Comparison of ENCODE assay signal across 2 cellular contexts in the genomic region with DNA sequence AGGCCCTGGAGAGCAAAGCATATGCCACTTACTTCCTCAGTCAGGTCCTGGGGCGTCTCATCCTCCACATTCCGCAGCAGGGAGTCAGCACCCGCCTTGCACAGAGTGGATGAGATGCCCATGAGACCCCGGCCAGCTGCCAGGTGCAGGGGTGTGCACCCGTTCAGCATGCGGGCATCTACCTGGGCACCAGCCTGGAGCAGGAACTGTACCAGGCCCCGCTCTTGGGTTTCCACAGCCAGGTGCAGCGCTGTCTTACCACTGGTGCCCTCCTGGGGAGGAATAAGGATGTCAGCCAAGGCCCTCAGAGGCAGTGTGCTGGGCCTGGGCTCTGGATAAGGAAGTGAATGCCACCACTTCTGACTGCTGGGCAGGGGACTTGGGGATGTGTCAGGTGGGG.
A peak's percentile ranks its signal among the peaks of the same experiment; 100 is the strongest.
TF ChIP-seq lines count a peak whose summit lies in the region.

No MANE protein-coding gene starts in this region.

TF ChIP-seq in K562, 482 proteins besides CTCF, POLR2A, EP300 and RAD21:
- TF ChIP-seq RCOR1 (IDR thresholded peaks at IDR 0.05; ENCODE audit: borderline replicate concordance in 1 of 2, low read depth in 2 of 2, low read length in 2 of 2) (no peak), PPARD (CRISPR knock-in tag; IDR thresholded peaks at IDR 0.05) (no peak), TBP (optimal IDR thresholded peaks at IDR 0.05; ENCODE audit: low read depth, low read length) (no peak), OTX1 (CRISPR knock-in tag; IDR thresholded peaks at IDR 0.05) (no peak), RBFOX2 (IDR thresholded peaks at IDR 0.05; ENCODE audit: low read depth, low read length) (0 out of 2 replicates have a peak, but pooled peaks have one; percentile 43), MTA2 (IDR thresholded peaks at IDR 0.05; ENCODE audit: low read depth) (no peak), CEBPG (CRISPR knock-in tag; IDR thresholded peaks at IDR 0.05) (no peak), CEBPG (tag; conservative IDR thresholded peaks at IDR 0.05 in 1 of 2, IDR thresholded peaks at IDR 0.05 in 1 of 2) (no peak), PRMT5 (CRISPR knock-in tag; IDR thresholded peaks at IDR 0.05) (0 out of 2 replicates have a peak, but pooled peaks have one; percentile 9), TARDBP (IDR thresholded peaks at IDR 0.05) (no peak), NFYB (IDR thresholded peaks at IDR 0.05; ENCODE audit: extremely low read depth, insufficient read length) (no peak), ZNF444 (CRISPR knock-in tag; IDR thresholded peaks at IDR 0.05) (no peak), ZNF354B (CRISPR knock-in tag; IDR thresholded peaks at IDR 0.05) (no peak)
- TF ChIP-seq, protein P1, sequence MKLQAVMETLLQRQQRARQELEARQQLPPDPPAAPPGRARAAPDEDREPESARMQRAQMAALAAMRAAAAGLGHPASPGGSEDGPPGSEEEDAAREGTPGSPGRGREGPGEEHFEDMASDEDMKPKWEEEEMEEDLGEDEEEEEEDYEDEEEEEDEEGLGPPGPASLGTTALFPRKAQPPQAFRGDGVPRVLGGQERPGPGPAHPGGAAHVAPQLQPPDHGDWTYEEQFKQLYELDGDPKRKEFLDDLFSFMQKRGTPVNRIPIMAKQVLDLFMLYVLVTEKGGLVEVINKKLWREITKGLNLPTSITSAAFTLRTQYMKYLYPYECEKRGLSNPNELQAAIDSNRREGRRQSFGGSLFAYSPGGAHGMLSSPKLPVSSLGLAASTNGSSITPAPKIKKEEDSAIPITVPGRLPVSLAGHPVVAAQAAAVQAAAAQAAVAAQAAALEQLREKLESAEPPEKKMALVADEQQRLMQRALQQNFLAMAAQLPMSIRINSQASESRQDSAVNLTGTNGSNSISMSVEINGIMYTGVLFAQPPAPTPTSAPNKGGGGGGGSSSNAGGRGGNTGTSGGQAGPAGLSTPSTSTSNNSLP (IDR thresholded peaks at IDR 0.05; ENCODE audit: borderline replicate concordance, low read depth, low read length): no peak
- TF ChIP-seq, protein P2, sequence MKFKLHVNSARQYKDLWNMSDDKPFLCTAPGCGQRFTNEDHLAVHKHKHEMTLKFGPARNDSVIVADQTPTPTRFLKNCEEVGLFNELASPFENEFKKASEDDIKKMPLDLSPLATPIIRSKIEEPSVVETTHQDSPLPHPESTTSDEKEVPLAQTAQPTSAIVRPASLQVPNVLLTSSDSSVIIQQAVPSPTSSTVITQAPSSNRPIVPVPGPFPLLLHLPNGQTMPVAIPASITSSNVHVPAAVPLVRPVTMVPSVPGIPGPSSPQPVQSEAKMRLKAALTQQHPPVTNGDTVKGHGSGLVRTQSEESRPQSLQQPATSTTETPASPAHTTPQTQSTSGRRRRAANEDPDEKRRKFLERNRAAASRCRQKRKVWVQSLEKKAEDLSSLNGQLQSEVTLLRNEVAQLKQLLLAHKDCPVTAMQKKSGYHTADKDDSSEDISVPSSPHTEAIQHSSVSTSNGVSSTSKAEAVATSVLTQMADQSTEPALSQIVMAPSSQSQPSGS (CRISPR knock-in tag; IDR thresholded peaks at IDR 0.05): no peak
- TF ChIP-seq, protein P3, sequence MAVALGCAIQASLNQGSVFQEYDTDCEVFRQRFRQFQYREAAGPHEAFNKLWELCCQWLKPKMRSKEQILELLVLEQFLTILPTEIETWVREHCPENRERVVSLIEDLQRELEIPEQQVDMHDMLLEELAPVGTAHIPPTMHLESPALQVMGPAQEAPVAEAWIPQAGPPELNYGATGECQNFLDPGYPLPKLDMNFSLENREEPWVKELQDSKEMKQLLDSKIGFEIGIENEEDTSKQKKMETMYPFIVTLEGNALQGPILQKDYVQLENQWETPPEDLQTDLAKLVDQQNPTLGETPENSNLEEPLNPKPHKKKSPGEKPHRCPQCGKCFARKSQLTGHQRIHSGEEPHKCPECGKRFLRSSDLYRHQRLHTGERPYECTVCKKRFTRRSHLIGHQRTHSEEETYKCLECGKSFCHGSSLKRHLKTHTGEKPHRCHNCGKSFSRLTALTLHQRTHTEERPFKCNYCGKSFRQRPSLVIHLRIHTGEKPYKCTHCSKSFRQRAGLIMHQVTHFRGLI (CRISPR knock-in tag; IDR thresholded peaks at IDR 0.05): no peak
- TF ChIP-seq, protein P4, sequence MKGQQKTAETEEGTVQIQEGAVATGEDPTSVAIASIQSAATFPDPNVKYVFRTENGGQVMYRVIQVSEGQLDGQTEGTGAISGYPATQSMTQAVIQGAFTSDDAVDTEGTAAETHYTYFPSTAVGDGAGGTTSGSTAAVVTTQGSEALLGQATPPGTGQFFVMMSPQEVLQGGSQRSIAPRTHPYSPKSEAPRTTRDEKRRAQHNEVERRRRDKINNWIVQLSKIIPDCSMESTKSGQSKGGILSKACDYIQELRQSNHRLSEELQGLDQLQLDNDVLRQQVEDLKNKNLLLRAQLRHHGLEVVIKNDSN (CRISPR knock-in tag; IDR thresholded peaks at IDR 0.05): peak; percentile 11; the same call in 1 of the 2 replicates
TF ChIP-seq in K562: peak in this region for 3.

TF ChIP-seq in GM23338, 12 proteins besides CTCF, POLR2A, EP300 and RAD21:
- no peak for TF ChIP-seq CREB1 (CRISPR knock-in tag; IDR thresholded peaks at IDR 0.05; ENCODE audit: low read depth)
- no peak for TF ChIP-seq EZH2 (IDR thresholded peaks at IDR 0.05; ENCODE audit: low read depth, unreplicated experiment)
